Comparison of ENCODE assay signal across 15 cellular contexts in the genomic region with DNA sequence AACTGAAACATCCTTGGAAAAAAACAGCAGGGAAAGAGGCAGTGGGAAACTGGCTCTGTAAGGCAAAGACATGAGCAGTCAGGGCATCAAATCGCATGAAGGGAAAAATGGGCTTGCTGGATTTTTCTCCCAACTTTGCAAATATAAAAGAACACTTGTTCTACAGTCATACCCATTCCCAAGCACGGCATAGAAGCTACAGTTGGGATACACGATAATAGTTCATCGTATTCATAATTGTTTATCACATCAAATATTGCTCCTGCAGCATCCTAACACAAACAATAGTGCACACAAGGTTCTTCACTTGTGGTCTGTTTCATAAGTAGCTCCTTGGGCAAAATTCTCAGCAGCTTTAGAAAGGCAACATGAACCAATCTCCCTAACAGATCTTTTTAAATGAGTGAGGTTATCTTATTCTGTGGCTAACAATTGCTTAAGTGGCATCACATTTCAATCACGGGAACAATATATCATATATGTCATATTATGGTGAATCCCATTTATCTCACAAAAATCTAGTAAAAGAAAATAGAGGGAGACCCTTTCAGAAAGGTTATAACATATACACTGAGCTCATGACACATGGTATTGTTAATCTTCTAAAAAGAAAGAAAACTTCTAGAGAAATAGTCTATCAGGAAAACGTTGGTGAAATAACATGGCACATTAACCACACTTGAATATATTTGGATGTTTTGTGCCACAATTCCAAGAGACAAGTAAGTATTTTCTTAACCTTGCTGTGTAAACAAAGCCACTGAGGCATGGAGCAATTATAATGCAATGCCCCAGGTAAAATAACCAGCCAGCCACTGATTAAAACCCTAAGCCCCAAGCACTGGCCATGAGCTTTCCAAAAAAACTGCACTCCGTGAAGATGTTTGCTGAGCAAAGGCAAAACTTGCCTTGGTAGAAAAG.
"Had no signal": no experiment of that assay in that cellular context is flagged by ENCODE, and none has a peak within 500 bp of the region (broad histone marks: within the 10 kb centered on the region; RNA-seq: fewer than 3 reads in every experiment).

No MANE protein-coding gene starts in this region.

- H3K9me3 Mint-ChIP-seq: activated T-helper 1 cell treated with anti-CD3 and anti-CD28 coated beads, Interleukin-12 subunit alpha, Interleukin-12 subunit beta, Interleukin-2, Interleukin-4 antibody, amounts not matched to agents 30 ng/mL and 10 ng/mL and 1 ng/mL, durations not matched to agents 14 hours and 24 hours and 36 hours had no signal

- ATAC-seq: activated CD4-positive, alpha-beta T cell treated with anti-CD3 and anti-CD28 coated beads for 36 hours; gastroesophageal sphincter; stimulated activated effector memory CD8-positive, alpha-beta T cell treated with anti-CD3 and anti-CD28 coated beads, Interleukin-12 subunit alpha, Interleukin-12 subunit beta, amount 100 ng/mL, for 72 hours had no signal

- H3K9me3 ChIP-seq: gastroesophageal sphincter, right lobe of liver, tibial nerve had no signal

- H3K4me1 Mint-ChIP-seq: activated CD4-positive, alpha-beta T cell treated with anti-CD3 and anti-CD28 coated beads for 36 hours; stimulated activated effector memory CD8-positive, alpha-beta T cell treated with anti-CD3 and anti-CD28 coated beads, Interleukin-12 subunit alpha, Interleukin-12 subunit beta, amount 100 ng/mL, for 72 hours had no signal

- H3K27ac Mint-ChIP-seq: activated CD4-positive, alpha-beta T cell treated with anti-CD3 and anti-CD28 coated beads for 36 hours; activated T-helper 1 cell treated with anti-CD3 and anti-CD28 coated beads, Interleukin-12 subunit alpha, Interleukin-12 subunit beta, Interleukin-2, Interleukin-4 antibody, amounts not matched to agents 30 ng/mL and 10 ng/mL and 1 ng/mL, durations not matched to agents 14 hours and 24 hours and 36 hours; mesothelial cell of epicardium; progenitor cell of endocrine pancreas; stimulated activated effector memory CD8-positive, alpha-beta T cell treated with anti-CD3 and anti-CD28 coated beads, Interleukin-12 subunit alpha, Interleukin-12 subunit beta, amount 100 ng/mL, for 72 hours had no signal

- DNase-seq: activated CD4-positive, alpha-beta T cell treated with anti-CD3 and anti-CD28 coated beads for 36 hours; activated naive CD4-positive, alpha-beta T cell; effector CD8-positive, alpha-beta T cell; occipital lobe; T-helper 1 cell had no signal

- H3K4me3 Mint-ChIP-seq: activated CD4-positive, alpha-beta T cell treated with anti-CD3 and anti-CD28 coated beads for 36 hours; activated T-helper 1 cell treated with anti-CD3 and anti-CD28 coated beads, Interleukin-12 subunit alpha, Interleukin-12 subunit beta, Interleukin-2, Interleukin-4 antibody, amounts not matched to agents 30 ng/mL and 10 ng/mL and 1 ng/mL, durations not matched to agents 14 hours and 24 hours and 36 hours; mesothelial cell of epicardium; stimulated activated effector memory CD8-positive, alpha-beta T cell treated with anti-CD3 and anti-CD28 coated beads, Interleukin-12 subunit alpha, Interleukin-12 subunit beta, amount 100 ng/mL, for 72 hours had no signal

- H3K27ac ChIP-seq: coronary artery, epithelial cell of prostate, gastroesophageal sphincter, right lobe of liver, tibial nerve, WERI-Rb-1 had no signal

- H3K4me1 ChIP-seq: right lobe of liver, tibial nerve had no signal

- H3K4me3 ChIP-seq: coronary artery, gastroesophageal sphincter, right lobe of liver, tibial nerve had no signal

- H3K36me3 Mint-ChIP-seq: mesothelial cell of epicardium; stimulated activated effector memory CD8-positive, alpha-beta T cell treated with anti-CD3 and anti-CD28 coated beads, Interleukin-12 subunit alpha, Interleukin-12 subunit beta, amount 100 ng/mL, for 72 hours had no signal

- H3K36me3 ChIP-seq: gastroesophageal sphincter, right lobe of liver, tibial nerve, WERI-Rb-1 had no signal

- H3K27me3 ChIP-seq: gastroesophageal sphincter, right lobe of liver, tibial nerve had no signal
